8 cellular contexts compared by ENCODE assay signal in genomic region chr5:88141695-88141979, GRCh38.
DNase-seq lines count a peak whose midpoint lies in the region; ATAC-seq and TF ChIP-seq lines count a peak whose summit lies in the region.

No MANE protein-coding gene starts in this region.

- H3K9ac ChIP-seq in GM23248: no peak overlapping the region
- H3K9ac ChIP-seq in SK-N-MC (ENCODE audit: insufficient read length): peak overlapping the region; percentile 63

- ATAC-seq in right cardiac atrium: no peak
- no peak for ATAC-seq in HG02840 (IDR thresholded peaks at IDR 0.05; ENCODE audit: low FRiP score, unreplicated experiment)

- TF ChIP-seq POLR2A in stomach (IDR thresholded peaks at IDR 0.05): no peak

- H3K4me3 ChIP-seq in GM23248 (peak overlapping the region; percentile 62), SK-N-MC (peak overlapping the region; percentile 84), right cardiac atrium (ENCODE audit: low read length) (peak overlapping the region; percentile 58), stomach (peak overlapping the region; percentile 46 to 52 (median 48))

- no peaks in the 10 kb centered on the region for H3K36me3 ChIP-seq in GM23248 (ENCODE audit: low read depth)
- no peaks in the 10 kb centered on the region for H3K36me3 ChIP-seq in SK-N-MC (ENCODE audit: insufficient read depth, low read length)
- no peaks in the 10 kb centered on the region for H3K36me3 ChIP-seq in stomach

- in situ Hi-C loops in GM23248 (cut with MboI): loop anchor here (25.0 kb wide), 1 partner anchor 546 kb away; no protein-coding TSS in a partner anchor

- H3K4me1 ChIP-seq in GM23248 (ENCODE audit: insufficient read depth) (peaks cover 8% of the 10 kb centered on the region; the same call in 1 of the 2 replicates), right cardiac atrium (ENCODE audit: control insufficient read depth, insufficient read depth, low read length) (peaks cover 2% of the 10 kb centered on the region), stomach (peaks cover 33 to 62% (median 49%) of the 10 kb centered on the region in 4 donors)

- peak overlapping the region; percentile 64 for H2AFZ ChIP-seq in GM23248

- intact Hi-C loops in right cardiac atrium (cut with DNase I) (loop anchor here in 3 of 4 donors (5.0 kb wide), 1 partner anchor 536 kb away; no protein-coding TSS in a partner anchor), stomach (cut with DNase I; ENCODE audit: low total_unique reads) (no loop called here), posterior vena cava (cut with DNase I) (loop anchor here in 1 of 2 donors (10.0 kb wide), 1 partner anchor 533 kb away; no protein-coding TSS in a partner anchor)

- no peaks in the 10 kb centered on the region for H3K79me2 ChIP-seq in GM23248 (ENCODE audit: insufficient read depth)

- DNase-seq in GM23248 (no peak), SK-N-MC (ENCODE audit: low read depth, low spot score) (no peak), right cardiac atrium (no peak), stomach (no peak), T-helper 9 cell (no peak), ecto neural progenitor cell (ENCODE audit: low spot score) (no peak), posterior vena cava (ENCODE audit: low spot score) (no peak)

- no peaks in the 10 kb centered on the region for H4K20me1 ChIP-seq in GM23248 (ENCODE audit: insufficient read depth)

- H3K9me3 ChIP-seq in GM23248 (ENCODE audit: low read depth) (no peaks in the 10 kb centered on the region), SK-N-MC (ENCODE audit: low read depth, low read length) (no peaks in the 10 kb centered on the region), right cardiac atrium (ENCODE audit: control insufficient read depth, low read length) (no peaks in the 10 kb centered on the region), stomach (peaks cover 0 to 4% (median 0%) of the 10 kb centered on the region in 4 donors)

- peak overlapping the region; percentile 73 for H3K4me2 ChIP-seq in GM23248 (ENCODE audit: unreplicated experiment)

- peaks cover 66% of the 10 kb centered on the region for H3K27me3 ChIP-seq in GM23248 (replicated peaks; ENCODE audit: insufficient read depth)
- peaks cover 2% of the 10 kb centered on the region for H3K27me3 ChIP-seq in right cardiac atrium (ENCODE audit: control insufficient read depth, insufficient read depth)
- H3K27me3 ChIP-seq in stomach: peaks cover 0 to 89% (median 38%) of the 10 kb centered on the region in 3 donors

- H3K27ac ChIP-seq in GM23248 (no peak overlapping the region), SK-N-MC (no peak overlapping the region), right cardiac atrium (ENCODE audit: low read length) (no peak overlapping the region), stomach (peak overlapping the region in 1 of 5 donors; percentile 25)

- no peaks in the 10 kb centered on the region; the same call in 1 of the 2 replicates for H3F3A ChIP-seq in GM23248 (ENCODE audit: insufficient read depth)

- TF ChIP-seq CTCF in stomach (IDR thresholded peaks at IDR 0.05): no peak

- 0 to 2% methylated on average over 7 of the region's 7 CpGs for WGBS in GM23248 (ENCODE audit: low coverage in 1 of 2, low lambda C conversion rate in 2 of 2, missing lambda C conversion rate in 2 of 2), 2 experiments
- WGBS in right cardiac atrium: 2% methylated on average over 5 of the region's 7 CpGs
- 0 to 2% (median 2%) methylated on average over 4 to 7 of the region's 7 CpGs for WGBS in stomach, 5 donors

- no peaks in the 10 kb centered on the region for H3K9me2 ChIP-seq in GM23248 (ENCODE audit: insufficient read depth)

- no peak for TF ChIP-seq EP300 in stomach (IDR thresholded peaks at IDR 0.05)
